8 cellular contexts compared by ENCODE assay signal in the genomic region with DNA sequence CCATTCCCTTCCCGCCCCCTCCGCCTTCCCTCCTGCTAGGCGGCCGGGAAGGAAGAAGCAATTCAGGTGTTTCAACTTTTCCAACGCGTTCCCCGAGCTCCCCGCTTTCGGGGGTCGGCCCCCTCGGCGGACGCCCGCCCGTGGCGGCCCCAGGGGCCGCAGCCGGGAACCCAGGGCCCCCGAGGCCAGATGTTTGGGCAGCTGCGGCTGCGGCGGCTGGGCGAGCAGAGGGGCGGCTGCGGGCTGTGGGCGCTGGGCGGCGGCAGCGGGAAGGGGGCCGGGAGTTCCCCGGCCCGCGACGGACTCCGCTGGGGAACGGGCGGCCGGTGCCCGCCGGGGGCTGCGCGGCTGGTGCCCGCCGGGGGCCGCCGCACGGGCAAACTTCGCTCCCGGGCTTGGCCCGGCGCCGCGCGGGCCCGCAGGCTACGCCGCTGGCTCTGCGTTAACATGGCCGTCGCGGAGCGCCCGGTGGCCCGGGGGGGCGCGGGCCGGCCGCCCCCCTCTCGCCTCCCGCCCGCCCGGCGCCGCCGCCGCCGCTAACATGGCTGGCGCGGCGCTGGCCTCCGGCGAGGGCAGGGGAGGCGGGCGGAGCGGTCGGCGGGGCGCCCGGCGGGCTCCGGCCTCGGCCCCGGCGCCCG. TPM values are rescaled to one million over a fixed set of nuclear protein-coding genes. Genes with fewer than 3 reads are reported as not detected.
DNase-seq lines count a peak whose midpoint lies in the region; ATAC-seq and TF ChIP-seq lines count a peak whose summit lies in the region.

No MANE protein-coding gene starts in this region.

- H3K27ac Mint-ChIP-seq in activated naive CD4-positive, alpha-beta T cell treated with anti-CD3 and anti-CD28 coated beads, Interleukin-2, amount 50 U/mL, for 72 hours: no peak overlapping the region
- H3K27ac Mint-ChIP-seq in activated naive CD4-positive, alpha-beta T cell treated with anti-CD3 and anti-CD28 coated beads, Interleukin-2, amount 10 ng/mL, durations not matched to agents 7 days and 5 days: no peak overlapping the region

- DNase-seq in activated naive CD4-positive, alpha-beta T cell treated with anti-CD3 and anti-CD28 coated beads, Interleukin-2, amount 50 U/mL, for 72 hours (ENCODE audit: low spot score in 2 of 2): peak; percentile 2 to 55
- DNase-seq in activated naive CD4-positive, alpha-beta T cell treated with anti-CD3 and anti-CD28 coated beads, Interleukin-2, amount 10 ng/mL, durations not matched to agents 7 days and 5 days: no peak
- DNase-seq in activated T-cell treated with anti-CD3 and anti-CD28 coated beads, Interleukin-2, amount 50 U/mL, for 4 hours: no peak
- no peak for DNase-seq in cerebellar nuclear complex (lab: John Stamatoyannopoulos, UW)
- no peak for DNase-seq in GM10248 (ENCODE audit: extremely low spot score)
- no peak for DNase-seq in caudate nucleus (lab: John Stamatoyannopoulos, UW)

- H3K36me3 Mint-ChIP-seq in activated naive CD4-positive, alpha-beta T cell treated with anti-CD3 and anti-CD28 coated beads, Interleukin-2, amount 50 U/mL, for 72 hours: peaks cover 16 to 18% of the 10 kb centered on the region in 2 donors
- H3K36me3 Mint-ChIP-seq in activated naive CD4-positive, alpha-beta T cell treated with anti-CD3 and anti-CD28 coated beads, Interleukin-2, amount 10 ng/mL, durations not matched to agents 7 days and 5 days: peaks cover 22% of the 10 kb centered on the region
- peaks cover 2% of the 10 kb centered on the region for H3K36me3 Mint-ChIP-seq in activated T-cell treated with anti-CD3 and anti-CD28 coated beads, Interleukin-2, amount 50 U/mL, for 4 hours (ENCODE audit: insufficient read depth)

- WGBS in liver: under 1% methylated on average over 82 of the region's 95 CpGs

- TF ChIP-seq CTCF in liver (IDR thresholded peaks at IDR 0.05; ENCODE audit: low read depth, low read length, missing input control) (no peak), GM10248 (IDR thresholded peaks at IDR 0.05; ENCODE audit: control extremely low read depth, extremely low read depth, low read depth, missing control alignments) (no peak)

- H3K4me3 ChIP-seq in liver (ENCODE audit: low read depth in 1 of 3, low read length in 3 of 3): peak overlapping the region in 2 of 3 donors; percentile 20 to 85

- no peak overlapping the region for H3K9ac ChIP-seq in liver (ENCODE audit: low read depth in 1 of 2, low read length in 2 of 2)

- CTCF ChIA-PET in activated naive CD4-positive, alpha-beta T cell treated with anti-CD3 and anti-CD28 coated beads, Interleukin-2, amount 10 ng/mL, durations not matched to agents 7 days and 5 days (lab: Charles Lee): interaction anchor here (1.4 kb wide), 1 partner anchor 84 kb away, joined by 4 read pairs; no protein-coding TSS in a partner anchor
- CTCF ChIA-PET in GM10248 (lab: Yijun Ruan, JAX): interaction anchor here (1.1 kb wide), 1 partner anchor 212 kb away, joined by 4 read pairs; no protein-coding TSS in a partner anchor

- peaks cover 0 to 5% (median 0%) of the 10 kb centered on the region in 4 donors for H3K4me1 ChIP-seq in liver (ENCODE audit: control insufficient read depth in 4 of 4, insufficient read depth in 4 of 4, low read length in 3 of 4)

- POLR2A ChIA-PET in GM10248 (lab: Yijun Ruan, JAX): no interaction called here

- no peaks in the 10 kb centered on the region for H3K9me3 ChIP-seq in liver (ENCODE audit: control insufficient read depth in 4 of 4, low read length in 3 of 4)

- H3K27me3 Mint-ChIP-seq in activated naive CD4-positive, alpha-beta T cell treated with anti-CD3 and anti-CD28 coated beads, Interleukin-2, amount 10 ng/mL, durations not matched to agents 7 days and 5 days: peaks cover 8% of the 10 kb centered on the region
- peaks cover 10% of the 10 kb centered on the region for H3K27me3 Mint-ChIP-seq in activated T-cell treated with anti-CD3 and anti-CD28 coated beads, Interleukin-2, amount 50 U/mL, for 4 hours (ENCODE audit: low read depth)

- no peaks in the 10 kb centered on the region for H3K9me3 Mint-ChIP-seq in activated naive CD4-positive, alpha-beta T cell treated with anti-CD3 and anti-CD28 coated beads, Interleukin-2, amount 50 U/mL, for 72 hours
- H3K9me3 Mint-ChIP-seq in activated naive CD4-positive, alpha-beta T cell treated with anti-CD3 and anti-CD28 coated beads, Interleukin-2, amount 10 ng/mL, durations not matched to agents 7 days and 5 days: no peaks in the 10 kb centered on the region
- H3K9me3 Mint-ChIP-seq in activated T-cell treated with anti-CD3 and anti-CD28 coated beads, Interleukin-2, amount 50 U/mL, for 4 hours: no peaks in the 10 kb centered on the region

- H3K36me3 ChIP-seq in liver (ENCODE audit: control insufficient read depth in 4 of 4, insufficient read depth in 3 of 4, low read depth in 1 of 4, low read length in 3 of 4): peaks cover 0 to 8% (median 1%) of the 10 kb centered on the region in 4 donors

- H3K27ac ChIP-seq in liver (ENCODE audit: low read depth in 1 of 2, low read length in 2 of 2) (peak overlapping the region in 1 of 2 donors; percentile 50), caudate nucleus (ENCODE audit: low read depth, low read length) (no peak overlapping the region)

- no peak overlapping the region for H3K4me3 Mint-ChIP-seq in activated naive CD4-positive, alpha-beta T cell treated with anti-CD3 and anti-CD28 coated beads, Interleukin-2, amount 10 ng/mL, durations not matched to agents 7 days and 5 days
- H3K4me3 Mint-ChIP-seq in activated T-cell treated with anti-CD3 and anti-CD28 coated beads, Interleukin-2, amount 50 U/mL, for 4 hours: no peak overlapping the region

- H3K4me1 Mint-ChIP-seq in activated naive CD4-positive, alpha-beta T cell treated with anti-CD3 and anti-CD28 coated beads, Interleukin-2, amount 10 ng/mL, durations not matched to agents 7 days and 5 days: peaks cover 21% of the 10 kb centered on the region
- H3K4me1 Mint-ChIP-seq in activated T-cell treated with anti-CD3 and anti-CD28 coated beads, Interleukin-2, amount 50 U/mL, for 4 hours (ENCODE audit: low read depth): peaks cover 6% of the 10 kb centered on the region

- ATAC-seq in activated naive CD4-positive, alpha-beta T cell treated with anti-CD3 and anti-CD28 coated beads, Interleukin-2, amount 50 U/mL, for 72 hours: peak in 1 of 2 donors; percentile 19
- peak; percentile 18 for ATAC-seq in HG02970 (IDR thresholded peaks at IDR 0.05; ENCODE audit: low FRiP score, unreplicated experiment)
- peak; percentile 14 to 22 for ATAC-seq in activated T-cell treated with anti-CD3 and anti-CD28 coated beads, Interleukin-2, amount 50 U/mL, for 4 hours

- no peaks in the 10 kb centered on the region for H3K27me3 ChIP-seq in liver (ENCODE audit: control insufficient read depth in 4 of 4, insufficient read depth in 4 of 4, low read length in 3 of 4)

- no peak for TF ChIP-seq RAD21 in liver (IDR thresholded peaks at IDR 0.05)

TF ChIP-seq in liver, 16 proteins besides CTCF, POLR2A, EP300 and RAD21 (continues in another document):
- TF ChIP-seq HNF4G (IDR thresholded peaks at IDR 0.05) (no peak), NR2F2 (IDR thresholded peaks at IDR 0.05) (no peak), HNF4A (conservative IDR thresholded peaks at IDR 0.05) (no peak), TAF1 (conservative IDR thresholded peaks at IDR 0.05) (no peak), EGR1 (IDR thresholded peaks at IDR 0.05; ENCODE audit: low read depth in 2 of 2) (no peak), FOXA2 (IDR thresholded peaks at IDR 0.05) (no peak)
- TF ChIP-seq, protein P1, sequence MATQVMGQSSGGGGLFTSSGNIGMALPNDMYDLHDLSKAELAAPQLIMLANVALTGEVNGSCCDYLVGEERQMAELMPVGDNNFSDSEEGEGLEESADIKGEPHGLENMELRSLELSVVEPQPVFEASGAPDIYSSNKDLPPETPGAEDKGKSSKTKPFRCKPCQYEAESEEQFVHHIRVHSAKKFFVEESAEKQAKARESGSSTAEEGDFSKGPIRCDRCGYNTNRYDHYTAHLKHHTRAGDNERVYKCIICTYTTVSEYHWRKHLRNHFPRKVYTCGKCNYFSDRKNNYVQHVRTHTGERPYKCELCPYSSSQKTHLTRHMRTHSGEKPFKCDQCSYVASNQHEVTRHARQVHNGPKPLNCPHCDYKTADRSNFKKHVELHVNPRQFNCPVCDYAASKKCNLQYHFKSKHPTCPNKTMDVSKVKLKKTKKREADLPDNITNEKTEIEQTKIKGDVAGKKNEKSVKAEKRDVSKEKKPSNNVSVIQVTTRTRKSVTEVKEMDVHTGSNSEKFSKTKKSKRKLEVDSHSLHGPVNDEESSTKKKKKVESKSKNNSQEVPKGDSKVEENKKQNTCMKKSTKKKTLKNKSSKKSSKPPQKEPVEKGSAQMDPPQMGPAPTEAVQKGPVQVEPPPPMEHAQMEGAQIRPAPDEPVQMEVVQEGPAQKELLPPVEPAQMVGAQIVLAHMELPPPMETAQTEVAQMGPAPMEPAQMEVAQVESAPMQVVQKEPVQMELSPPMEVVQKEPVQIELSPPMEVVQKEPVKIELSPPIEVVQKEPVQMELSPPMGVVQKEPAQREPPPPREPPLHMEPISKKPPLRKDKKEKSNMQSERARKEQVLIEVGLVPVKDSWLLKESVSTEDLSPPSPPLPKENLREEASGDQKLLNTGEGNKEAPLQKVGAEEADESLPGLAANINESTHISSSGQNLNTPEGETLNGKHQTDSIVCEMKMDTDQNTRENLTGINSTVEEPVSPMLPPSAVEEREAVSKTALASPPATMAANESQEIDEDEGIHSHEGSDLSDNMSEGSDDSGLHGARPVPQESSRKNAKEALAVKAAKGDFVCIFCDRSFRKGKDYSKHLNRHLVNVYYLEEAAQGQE (IDR thresholded peaks at IDR 0.05): no peak
- TF ChIP-seq, protein P2, sequence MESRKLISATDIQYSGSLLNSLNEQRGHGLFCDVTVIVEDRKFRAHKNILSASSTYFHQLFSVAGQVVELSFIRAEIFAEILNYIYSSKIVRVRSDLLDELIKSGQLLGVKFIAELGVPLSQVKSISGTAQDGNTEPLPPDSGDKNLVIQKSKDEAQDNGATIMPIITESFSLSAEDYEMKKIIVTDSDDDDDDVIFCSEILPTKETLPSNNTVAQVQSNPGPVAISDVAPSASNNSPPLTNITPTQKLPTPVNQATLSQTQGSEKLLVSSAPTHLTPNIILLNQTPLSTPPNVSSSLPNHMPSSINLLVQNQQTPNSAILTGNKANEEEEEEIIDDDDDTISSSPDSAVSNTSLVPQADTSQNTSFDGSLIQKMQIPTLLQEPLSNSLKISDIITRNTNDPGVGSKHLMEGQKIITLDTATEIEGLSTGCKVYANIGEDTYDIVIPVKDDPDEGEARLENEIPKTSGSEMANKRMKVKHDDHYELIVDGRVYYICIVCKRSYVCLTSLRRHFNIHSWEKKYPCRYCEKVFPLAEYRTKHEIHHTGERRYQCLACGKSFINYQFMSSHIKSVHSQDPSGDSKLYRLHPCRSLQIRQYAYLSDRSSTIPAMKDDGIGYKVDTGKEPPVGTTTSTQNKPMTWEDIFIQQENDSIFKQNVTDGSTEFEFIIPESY (IDR thresholded peaks at IDR 0.05): no peak

RNA-seq across cellular contexts. Expression of gene HMGB3, which starts 0.5 kb away (rescaled TPM):
- 10 to 100 TPM; 21.4 to 34.6 TPM for total RNA-seq in activated naive CD4-positive, alpha-beta T cell treated with anti-CD3 and anti-CD28 coated beads, Interleukin-2, amount 50 U/mL, for 72 hours
- 10 to 100 TPM; 12.6 to 14.9 (median 13.5) TPM for total RNA-seq in activated T-cell treated with anti-CD3 and anti-CD28 coated beads, Interleukin-2, amount 50 U/mL, for 4 hours
- 1 to 10 TPM; 9.2 to 9.3 TPM for total RNA-seq in liver
- 10 to 100 TPM; 17.0 to 46.7 TPM for polyA plus RNA-seq in liver

Comparison
In these comparisons a context has a peak if more than half of its experiments do, and no peak if none do; other contexts are left out.
1. DNase-seq: peak in activated naive CD4-positive, alpha-beta T cell treated with anti-CD3 and anti-CD28 coated beads, Interleukin-2, amount 50 U/mL, for 72 hours (2 of 2); none in activated naive CD4-positive, alpha-beta T cell treated with anti-CD3 and anti-CD28 coated beads, Interleukin-2, amount 10 ng/mL, durations not matched to agents 7 days and 5 days (single experiment), activated T-cell treated with anti-CD3 and anti-CD28 coated beads, Interleukin-2, amount 50 U/mL, for 4 hours (single experiment), cerebellar nuclear complex (0 of 2), GM10248 (single experiment) and caudate nucleus (0 of 61).